Comparison of ENCODE assay signal across 8 cellular contexts in genomic region chr21:44892536-44893277, GRCh38. TPM values are rescaled to one million over a fixed set of nuclear protein-coding genes. Genes with fewer than 3 reads are reported as not detected.
DNase-seq lines count a peak whose midpoint lies in the region; ATAC-seq lines count a peak whose summit lies in the region.

No MANE protein-coding gene starts in this region.

- H3K27me3 Mint-ChIP-seq in T-helper 1 cell treated with Interleukin-12 subunit alpha and Interleukin-12 subunit beta and Interleukin-4 antibody, amounts not matched to agents 30 μg/mL and 1 μg/mL, for 36 hours (ENCODE audit: low read depth), result no peaks in the 10 kb centered on the region

- H3K4me3 ChIP-seq in adipocyte (ENCODE audit: low read length), result no peak overlapping the region

- H3K27me3 ChIP-seq in adipocyte (replicated peaks; ENCODE audit: control insufficient read depth, insufficient read depth, low read length), result peaks cover 57% of the 10 kb centered on the region

- H3K4me3 Mint-ChIP-seq in T-helper 1 cell treated with Interleukin-12 subunit alpha and Interleukin-12 subunit beta and Interleukin-4 antibody, amounts not matched to agents 30 μg/mL and 1 μg/mL, for 36 hours, result no peak overlapping the region

- no peaks in the 10 kb centered on the region for H3K9me3 Mint-ChIP-seq in T-helper 1 cell treated with Interleukin-12 subunit alpha and Interleukin-12 subunit beta and Interleukin-4 antibody, amounts not matched to agents 30 μg/mL and 1 μg/mL, for 36 hours

- H3K4me1 ChIP-seq in adipocyte (ENCODE audit: control insufficient read depth, insufficient read depth, low read length), result no peaks in the 10 kb centered on the region

- H3K27ac Mint-ChIP-seq in T-helper 1 cell treated with Interleukin-12 subunit alpha and Interleukin-12 subunit beta and Interleukin-4 antibody, amounts not matched to agents 30 μg/mL and 1 μg/mL, for 36 hours, result peak overlapping the region; percentile 45

- no peak for ATAC-seq in GM18909 (IDR thresholded peaks at IDR 0.05; ENCODE audit: poor library complexity, unreplicated experiment)

- H3K36me3 ChIP-seq in adipocyte (ENCODE audit: control insufficient read depth, insufficient read depth, low read length, severe bottlenecking), result no peaks in the 10 kb centered on the region

- H3K4me1 Mint-ChIP-seq in T-helper 1 cell treated with Interleukin-12 subunit alpha and Interleukin-12 subunit beta and Interleukin-4 antibody, amounts not matched to agents 30 μg/mL and 1 μg/mL, for 36 hours (ENCODE audit: low read depth), result peaks cover 6% of the 10 kb centered on the region

- H3K9ac ChIP-seq in adipocyte (ENCODE audit: low read length), result no peak overlapping the region

- in situ Hi-C loops in G401 (cut with HindIII; ENCODE audit: low sequenced_read_pairs), result no loop called here

- DNase-seq in G401 (ENCODE audit: low spot score) (peak; percentile 53), HUDEP-2 (lab: John Stamatoyannopoulos, UW; ENCODE audit: unreplicated experiment in 76 of 76) (peak in 67 of 76 experiments; percentile 18 to 86 (median 66)), adipocyte (ENCODE audit: low read depth) (peak; percentile 74), hepatic stellate cell (ENCODE audit: low spot score) (peak; percentile 72), DMS153 (lab: John Stamatoyannopoulos, UW) (no peak)
- DNase-seq in stimulated activated CD4-positive, alpha-beta T cell treated with anti-CD3 and anti-CD28 coated beads, Interleukin-2, amount 100 ng/mL, for 4 hours (ENCODE audit: low read depth), result peak; percentile 72

- no peaks in the 10 kb centered on the region for H3K9me3 ChIP-seq in adipocyte (ENCODE audit: control insufficient read depth, low read length)

- H3K36me3 Mint-ChIP-seq in T-helper 1 cell treated with Interleukin-12 subunit alpha and Interleukin-12 subunit beta and Interleukin-4 antibody, amounts not matched to agents 30 μg/mL and 1 μg/mL, for 36 hours (ENCODE audit: low read depth), result peaks cover 30% of the 10 kb centered on the region

RNA-seq across cellular contexts. Expression of gene PTTG1IP, which starts 19.2 kb away (rescaled TPM):
- 172 and 243 TPM in 2 replicates for total RNA-seq in G401 (2014; rRNA removed; shearing (Covaris generic))

RNA-seq across cellular contexts. Expression of gene ITGB2, which starts 28.0 kb away (rescaled TPM):
- not detected in 2 replicates for total RNA-seq in G401 (2014; rRNA removed; shearing (Covaris generic))

RNA-seq across cellular contexts. Expression of gene SLX9, which starts 47.1 kb away (rescaled TPM):
- 48.2 and 77.4 TPM in 2 replicates for total RNA-seq in G401 (2014; rRNA removed; shearing (Covaris generic))
